In the genomic region with DNA sequence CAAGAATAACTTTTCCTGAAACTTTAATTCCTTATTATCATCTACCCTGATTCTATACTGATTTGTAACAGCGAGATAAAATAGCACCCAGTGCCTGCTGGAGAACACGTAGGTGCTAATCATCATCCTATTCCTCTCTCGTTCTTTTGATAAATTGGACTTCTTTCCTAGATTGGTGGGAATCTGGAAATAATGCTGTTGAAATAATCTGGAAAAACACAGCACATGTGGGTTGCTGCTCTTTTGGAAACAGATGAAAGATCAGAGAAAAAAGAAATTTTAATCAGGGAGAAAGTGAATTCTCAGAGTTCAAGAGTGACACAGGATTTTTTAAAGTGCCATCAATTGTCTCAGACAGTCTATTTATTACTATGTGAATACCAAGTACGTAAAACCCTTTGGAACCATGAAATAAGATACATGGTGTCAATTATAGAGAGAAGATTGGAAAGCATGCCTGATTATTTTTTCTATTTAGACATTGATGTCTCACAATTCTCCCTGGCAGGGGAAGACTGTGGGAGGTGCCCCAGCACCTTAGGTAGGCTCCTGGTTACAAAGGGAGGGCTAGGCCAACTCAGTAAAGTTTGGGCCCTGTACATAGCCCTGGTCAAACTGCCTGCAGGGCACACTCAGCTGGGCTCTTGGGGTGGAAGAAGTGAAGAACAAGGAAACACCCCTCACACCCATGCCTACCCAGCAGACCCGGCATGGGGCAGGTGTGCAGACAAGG, we compare ENCODE assay signal across 23 cellular contexts.
A peak's percentile ranks its signal among the peaks of the same experiment; 100 is the strongest.
DNase-seq lines count a peak whose midpoint lies in the region; TF ChIP-seq lines count a peak whose summit lies in the region.
"Had no signal": no experiment of that assay in that cellular context is flagged by ENCODE, and none has a peak within 500 bp of the region (broad histone marks: within the 10 kb centered on the region; RNA-seq: fewer than 3 reads in every experiment).

No MANE protein-coding gene starts in this region.

- no peak overlapping the region for H3K14ac ChIP-seq in H9 (ENCODE audit: insufficient read depth, low read length)

- H3K27me3 ChIP-seq in osteoblast (ENCODE audit: insufficient read depth, low read length) (peaks cover 3% of the 10 kb centered on the region), H9 (ENCODE audit: insufficient read depth, low read length) (no peaks in the 10 kb centered on the region)
- H3K27me3 ChIP-seq: BE2C, BLaER1 had no signal

- H4K20me1 ChIP-seq in osteoblast (ENCODE audit: insufficient read depth, low read length) = no peaks in the 10 kb centered on the region
- no peaks in the 10 kb centered on the region for H4K20me1 ChIP-seq in H9 (ENCODE audit: control insufficient read depth, insufficient read depth, insufficient read length)
- H4K20me1 ChIP-seq: BLaER1 had no signal

- H3K4me1 Mint-ChIP-seq in H9 (no peaks in the 10 kb centered on the region), glutamatergic neuron (ENCODE audit: low read depth, unreplicated experiment) (no peaks in the 10 kb centered on the region)
- H3K4me1 Mint-ChIP-seq: CD14-positive monocyte; CD4-positive, alpha-beta memory T cell; CD4-positive, CD25-positive, alpha-beta regulatory T cell; CD8-positive, alpha-beta memory T cell had no signal

- no peaks in the 10 kb centered on the region for H3K79me1 ChIP-seq in H9 (ENCODE audit: insufficient read depth, low read depth, low read length, poor library complexity, severe bottlenecking)

- H3K23me2 ChIP-seq in H9 (ENCODE audit: insufficient read length, low read depth, low read length, poor library complexity, severe bottlenecking) = no peaks in the 10 kb centered on the region

- H3K79me2 ChIP-seq in osteoblast (ENCODE audit: insufficient read depth, low read length) = no peaks in the 10 kb centered on the region
- H3K79me2 ChIP-seq in H9 (ENCODE audit: insufficient read depth, low read length) = no peaks in the 10 kb centered on the region

- no peak overlapping the region for H4K8ac ChIP-seq in H9 (replicated peaks; ENCODE audit: insufficient read length, low read depth, low read length)

- H2AK5ac ChIP-seq in H9 (ENCODE audit: insufficient read length, low read length) = no peak overlapping the region

- peak overlapping the region; percentile 77 for H3K27ac ChIP-seq in caudate nucleus (ENCODE audit: low read depth, low read length)
- H3K27ac ChIP-seq in osteoblast (ENCODE audit: low read depth, low read length) = no peak overlapping the region
- H3K27ac ChIP-seq in H9 (ENCODE audit: insufficient read length, low read depth, low read length) = no peak overlapping the region
- H3K27ac ChIP-seq: BLaER1 had no signal

- no peaks in the 10 kb centered on the region for H3K36me3 ChIP-seq in osteoblast (ENCODE audit: insufficient read depth, low read length)
- H3K36me3 ChIP-seq: BE2C, BLaER1 had no signal

- H3K36me3 Mint-ChIP-seq in H9 (ENCODE audit: insufficient read depth in 1 of 3, low read depth in 3 of 3) (peaks cover 0 to 9% (median 0%) of the 10 kb centered on the region in 3 experiments; a peak in 3 of 7 replicates), glutamatergic neuron (ENCODE audit: unreplicated experiment) (peaks cover 6% of the 10 kb centered on the region)
- H3K36me3 Mint-ChIP-seq: CD14-positive monocyte; CD4-positive, alpha-beta memory T cell; CD4-positive, CD25-positive, alpha-beta regulatory T cell; CD8-positive, alpha-beta memory T cell had no signal

- DNase-seq in caudate nucleus (lab: John Stamatoyannopoulos, UW) = peak in 2 of 61 donors; percentile 19 to 67
- DNase-seq in osteoblast (ENCODE audit: insufficient read length, low spot score, missing footprints) = peak; percentile 77
- no peak for DNase-seq in H9
- no peak for DNase-seq in central memory CD4-positive, alpha-beta T cell
- DNase-seq in glutamatergic neuron = no peak
- DNase-seq: 8988T; ACHN; BE2C; C1 segment of cervical spinal cord; CD4-positive, alpha-beta memory T cell; CD4-positive, CD25-positive, alpha-beta regulatory T cell; CD8-positive, alpha-beta memory T cell; COR-L47; DMS 273 treated with DMSO at 0.1 percent for 48 hours; DMS153; DMS53; DMS79; DND-41; EL; GDM1 had no signal

- H3K4me1 ChIP-seq in osteoblast (ENCODE audit: insufficient read depth, low read length) (no peaks in the 10 kb centered on the region), H9 (ENCODE audit: insufficient read depth, low read length) (no peaks in the 10 kb centered on the region)
- H3K4me1 ChIP-seq: BE2C had no signal

- no peak overlapping the region for H2BK20ac ChIP-seq in H9 (ENCODE audit: low read depth, low read length, poor library complexity, severe bottlenecking)

- H4K91ac ChIP-seq in H9 (ENCODE audit: insufficient read length, low read depth, low read length) = no peak overlapping the region

- H3K9me3 Mint-ChIP-seq in H9 (peaks cover 9 to 10% of the 10 kb centered on the region in 2 experiments; a peak in 4 of 5 replicates), glutamatergic neuron (ENCODE audit: unreplicated experiment) (no peaks in the 10 kb centered on the region)
- H3K9me3 Mint-ChIP-seq: CD14-positive monocyte; CD4-positive, alpha-beta memory T cell; CD4-positive, CD25-positive, alpha-beta regulatory T cell; CD8-positive, alpha-beta memory T cell had no signal

- no peak overlapping the region for H3K4me3 Mint-ChIP-seq in H9
- no peak overlapping the region for H3K4me3 Mint-ChIP-seq in glutamatergic neuron (ENCODE audit: unreplicated experiment)
- H3K4me3 Mint-ChIP-seq: CD14-positive monocyte; CD4-positive, alpha-beta memory T cell; CD4-positive, CD25-positive, alpha-beta regulatory T cell; CD8-positive, alpha-beta memory T cell had no signal

- H2BK15ac ChIP-seq in H9 (ENCODE audit: low read depth, low read length) = no peak overlapping the region

- WGBS in H9 (ENCODE audit: extremely low coverage, insufficient read length, low lambda C conversion rate) = no CpG with 5 or more reads among the region's 5 CpGs

- H3K27ac Mint-ChIP-seq in H9 (no peak overlapping the region; a peak in 1 of 7 replicates), glutamatergic neuron (ENCODE audit: unreplicated experiment) (no peak overlapping the region)
- H3K27ac Mint-ChIP-seq: CD14-positive monocyte; CD4-positive, alpha-beta memory T cell; CD4-positive, CD25-positive, alpha-beta regulatory T cell had no signal

- no peak overlapping the region for H4K5ac ChIP-seq in H9 (ENCODE audit: insufficient read length, low read depth, low read length)

- TF ChIP-seq CTCF in osteoblast (IDR thresholded peaks at IDR 0.05; ENCODE audit: extremely low read depth, low read depth, low read length) (no peak), H9 (conservative IDR thresholded peaks at IDR 0.05) (no peak), glutamatergic neuron (IDR thresholded peaks at IDR 0.05; ENCODE audit: partially characterized antibody, unreplicated experiment) (no peak)

- H3K9me3 ChIP-seq in osteoblast (ENCODE audit: low read depth, low read length) = no peaks in the 10 kb centered on the region
- no peaks in the 10 kb centered on the region for H3K9me3 ChIP-seq in H9 (ENCODE audit: control insufficient read depth, low read depth, low read length)
- H3K9me3 ChIP-seq: BE2C, BLaER1 had no signal

- H3K4me3 ChIP-seq in osteoblast (ENCODE audit: insufficient read depth, low read length) = no peak overlapping the region
- H3K4me3 ChIP-seq: BLaER1, GM12878 had no signal

- no peak overlapping the region for H3K9ac ChIP-seq in H9 (ENCODE audit: extremely low read depth, insufficient read length, low read length)
- H3K9ac ChIP-seq: BLaER1 had no signal

- H3K27me3 Mint-ChIP-seq in H9 (ENCODE audit: low read depth) (peaks cover 2% of the 10 kb centered on the region), glutamatergic neuron (ENCODE audit: unreplicated experiment) (no peaks in the 10 kb centered on the region)

- H3K23ac ChIP-seq in H9 (ENCODE audit: insufficient read length, low read depth, low read length) = no peak overlapping the region

- H2AFZ ChIP-seq in osteoblast (ENCODE audit: low read length) (no peak overlapping the region), H9 (ENCODE audit: low read length) (no peak overlapping the region)

- no peak overlapping the region for H2BK5ac ChIP-seq in H9 (ENCODE audit: insufficient read length, low read length)

- no peak overlapping the region for H3K18ac ChIP-seq in H9 (ENCODE audit: insufficient read length, low read depth, low read length)

- no peak overlapping the region for H3K56ac ChIP-seq in H9 (ENCODE audit: insufficient read length, low read depth, low read length)

- H3T11ph ChIP-seq in H9 (ENCODE audit: low read length) = no peak overlapping the region

- H3K4me2 ChIP-seq in osteoblast (ENCODE audit: insufficient read depth, low read length) (no peak overlapping the region), H9 (ENCODE audit: insufficient read depth, insufficient read length, low read length) (no peak overlapping the region)
- H3K4me2 ChIP-seq: BLaER1 had no signal

- H2BK12ac ChIP-seq in H9 (ENCODE audit: insufficient read length, low read depth, low read length) = no peak overlapping the region

- no peak overlapping the region for H2BK120ac ChIP-seq in H9 (ENCODE audit: low read depth, low read length, poor library complexity, severe bottlenecking)

- H3K4ac ChIP-seq in H9 (ENCODE audit: low read depth, low read length) = no peak overlapping the region
